16 cellular contexts compared by ENCODE assay signal in the genomic region with DNA sequence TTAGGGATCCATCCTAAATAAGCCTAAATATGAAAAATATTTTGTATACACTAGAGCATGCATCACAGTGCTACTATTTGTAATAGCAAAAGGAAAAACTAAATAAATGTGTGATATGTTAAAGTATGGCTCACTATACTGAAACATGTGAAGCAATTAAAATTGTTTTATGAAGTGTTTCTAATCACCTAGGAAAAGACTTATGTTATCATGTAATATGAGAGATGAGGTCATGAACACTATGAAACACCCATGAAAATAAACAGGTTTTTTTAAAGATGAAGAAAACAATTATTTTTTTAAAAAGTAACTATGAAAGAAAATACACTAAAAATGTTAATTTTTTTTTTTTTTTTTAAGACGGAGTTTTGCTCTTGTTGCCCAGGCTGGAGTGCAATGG.
"Had no signal": no experiment of that assay in that cellular context is flagged by ENCODE, and none has a peak within 500 bp of the region (broad histone marks: within the 10 kb centered on the region; RNA-seq: fewer than 3 reads in every experiment).

No MANE protein-coding gene starts in this region.

- ATAC-seq: activated CD8-positive, alpha-beta T cell treated with anti-CD3 and anti-CD28 coated beads for 36 hours; activated T-helper 17 cell treated with anti-CD3 and anti-CD28 coated beads, Interleukin-2, amount 50 U/mL, for 72 hours; left cardiac atrium; natural killer cell had no signal

- H3K4me3 ChIP-seq: esophagus muscularis mucosa, sigmoid colon, spleen, tibial artery had no signal

- H3K9me3 ChIP-seq: esophagus muscularis mucosa, sigmoid colon, spleen, tibial artery had no signal

- H3K27me3 ChIP-seq: brain microvascular endothelial cell, esophagus muscularis mucosa, sigmoid colon, spleen, tibial artery had no signal

- H3K36me3 Mint-ChIP-seq: natural killer cell had no signal

- H3K36me3 ChIP-seq: brain microvascular endothelial cell, esophagus muscularis mucosa, sigmoid colon, spleen, tibial artery had no signal

- H3K27ac ChIP-seq: spleen, tibial artery had no signal

- DNase-seq: activated CD4-positive, alpha-beta T cell treated with anti-CD3 and anti-CD28 coated beads, Interleukin-2, amount 10 ng/mL, durations not matched to agents 24 days and 14 days; activated CD8-positive, alpha-beta T cell treated with anti-CD3 and anti-CD28 coated beads for 36 hours; activated naive CD4-positive, alpha-beta T cell treated with anti-CD3 and anti-CD28 coated beads for 36 hours; activated T-cell treated with anti-CD3 and anti-CD28 coated beads, Interleukin-2, amount 50 U/mL, for 1 hour; brain microvascular endothelial cell; cerebellar nuclear complex; effector CD4-positive, alpha-beta T cell; left cardiac atrium; natural killer cell; sigmoid colon; spleen; stimulated activated naive CD4-positive, alpha-beta T cell; T1000; tibial artery had no signal

- H3K4me3 Mint-ChIP-seq: activated CD4-positive, alpha-beta T cell treated with anti-CD3 and anti-CD28 coated beads, Interleukin-2, amount 10 ng/mL, durations not matched to agents 24 days and 14 days; activated CD8-positive, alpha-beta T cell treated with anti-CD3 and anti-CD28 coated beads for 36 hours; activated naive CD4-positive, alpha-beta T cell treated with anti-CD3 and anti-CD28 coated beads for 36 hours; activated T-helper 17 cell treated with anti-CD3 and anti-CD28 coated beads, Interleukin-2, amount 50 U/mL, for 72 hours; natural killer cell had no signal

- H3K4me1 Mint-ChIP-seq: natural killer cell had no signal

- H3K9me3 Mint-ChIP-seq: activated CD4-positive, alpha-beta T cell treated with anti-CD3 and anti-CD28 coated beads, Interleukin-2, amount 10 ng/mL, durations not matched to agents 24 days and 14 days; activated CD8-positive, alpha-beta T cell treated with anti-CD3 and anti-CD28 coated beads for 36 hours; activated naive CD4-positive, alpha-beta T cell treated with anti-CD3 and anti-CD28 coated beads for 36 hours; activated T-helper 17 cell treated with anti-CD3 and anti-CD28 coated beads, Interleukin-2, amount 50 U/mL, for 72 hours; natural killer cell had no signal

- H3K27ac Mint-ChIP-seq: activated CD4-positive, alpha-beta T cell treated with anti-CD3 and anti-CD28 coated beads, Interleukin-2, amount 10 ng/mL, durations not matched to agents 24 days and 14 days; activated CD8-positive, alpha-beta T cell treated with anti-CD3 and anti-CD28 coated beads for 36 hours; activated naive CD4-positive, alpha-beta T cell treated with anti-CD3 and anti-CD28 coated beads for 36 hours; activated T-helper 17 cell treated with anti-CD3 and anti-CD28 coated beads, Interleukin-2, amount 50 U/mL, for 72 hours; natural killer cell had no signal

- H3K27me3 Mint-ChIP-seq: activated CD4-positive, alpha-beta T cell treated with anti-CD3 and anti-CD28 coated beads, Interleukin-2, amount 10 ng/mL, durations not matched to agents 24 days and 14 days; activated CD8-positive, alpha-beta T cell treated with anti-CD3 and anti-CD28 coated beads for 36 hours; activated T-helper 17 cell treated with anti-CD3 and anti-CD28 coated beads, Interleukin-2, amount 50 U/mL, for 72 hours had no signal
